In the genomic region with DNA sequence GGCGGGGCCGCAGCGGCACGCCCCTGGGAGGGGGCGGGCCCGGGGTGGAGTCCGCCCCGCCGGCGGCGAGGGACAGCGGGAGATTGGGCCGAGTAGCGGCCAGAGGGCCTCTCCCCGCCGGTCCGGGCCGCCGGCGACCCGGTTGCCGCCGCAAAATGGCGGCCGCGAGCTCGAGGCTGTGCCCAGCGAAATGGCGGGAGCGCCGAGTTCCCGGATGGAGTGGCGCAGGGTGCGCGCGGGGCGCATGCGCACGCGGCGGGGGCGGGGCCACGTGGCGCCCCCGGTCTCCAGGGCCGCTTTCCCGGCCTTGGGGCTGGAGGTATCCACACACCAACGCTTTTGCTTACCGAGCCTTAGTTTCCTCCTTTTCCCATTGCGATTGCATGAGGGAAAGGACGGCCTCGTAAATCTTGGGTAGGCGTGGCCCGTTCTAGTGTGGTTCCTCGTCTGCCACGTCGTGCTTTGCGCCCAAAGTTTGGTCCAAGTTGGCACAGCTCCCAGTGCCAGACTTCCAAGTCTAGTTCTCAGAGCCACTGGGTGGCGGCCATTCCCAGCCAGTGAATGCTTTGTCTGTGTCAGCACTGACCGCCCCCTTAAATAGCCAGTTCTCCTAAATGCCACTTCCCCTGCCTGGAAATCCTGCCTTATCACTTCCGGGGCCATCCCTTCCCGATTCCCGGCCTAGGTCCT, we compare ENCODE assay signal across 1 cellular context.
TF ChIP-seq lines count a peak whose summit lies in the region.

No MANE protein-coding gene starts in this region.

TF ChIP-seq in K562, 482 proteins besides CTCF, POLR2A, EP300 and RAD21 (continued from another document and continues in another):
- no peak for TF ChIP-seq THRAP3 (IDR thresholded peaks at IDR 0.05; ENCODE audit: borderline replicate concordance)
- TF ChIP-seq BHLHE40 (IDR thresholded peaks at IDR 0.05; ENCODE audit: low read length): no peak
- TF ChIP-seq, protein P1, sequence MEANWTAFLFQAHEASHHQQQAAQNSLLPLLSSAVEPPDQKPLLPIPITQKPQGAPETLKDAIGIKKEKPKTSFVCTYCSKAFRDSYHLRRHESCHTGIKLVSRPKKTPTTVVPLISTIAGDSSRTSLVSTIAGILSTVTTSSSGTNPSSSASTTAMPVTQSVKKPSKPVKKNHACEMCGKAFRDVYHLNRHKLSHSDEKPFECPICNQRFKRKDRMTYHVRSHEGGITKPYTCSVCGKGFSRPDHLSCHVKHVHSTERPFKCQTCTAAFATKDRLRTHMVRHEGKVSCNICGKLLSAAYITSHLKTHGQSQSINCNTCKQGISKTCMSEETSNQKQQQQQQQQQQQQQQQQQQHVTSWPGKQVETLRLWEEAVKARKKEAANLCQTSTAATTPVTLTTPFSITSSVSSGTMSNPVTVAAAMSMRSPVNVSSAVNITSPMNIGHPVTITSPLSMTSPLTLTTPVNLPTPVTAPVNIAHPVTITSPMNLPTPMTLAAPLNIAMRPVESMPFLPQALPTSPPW (CRISPR knock-in tag; IDR thresholded peaks at IDR 0.05): peak; percentile 89
- no peak for TF ChIP-seq MAFK (IDR thresholded peaks at IDR 0.05; ENCODE audit: low read length)
- TF ChIP-seq ARHGAP35 (IDR thresholded peaks at IDR 0.05; ENCODE audit: partially characterized antibody): no peak
- TF ChIP-seq, protein P2, sequence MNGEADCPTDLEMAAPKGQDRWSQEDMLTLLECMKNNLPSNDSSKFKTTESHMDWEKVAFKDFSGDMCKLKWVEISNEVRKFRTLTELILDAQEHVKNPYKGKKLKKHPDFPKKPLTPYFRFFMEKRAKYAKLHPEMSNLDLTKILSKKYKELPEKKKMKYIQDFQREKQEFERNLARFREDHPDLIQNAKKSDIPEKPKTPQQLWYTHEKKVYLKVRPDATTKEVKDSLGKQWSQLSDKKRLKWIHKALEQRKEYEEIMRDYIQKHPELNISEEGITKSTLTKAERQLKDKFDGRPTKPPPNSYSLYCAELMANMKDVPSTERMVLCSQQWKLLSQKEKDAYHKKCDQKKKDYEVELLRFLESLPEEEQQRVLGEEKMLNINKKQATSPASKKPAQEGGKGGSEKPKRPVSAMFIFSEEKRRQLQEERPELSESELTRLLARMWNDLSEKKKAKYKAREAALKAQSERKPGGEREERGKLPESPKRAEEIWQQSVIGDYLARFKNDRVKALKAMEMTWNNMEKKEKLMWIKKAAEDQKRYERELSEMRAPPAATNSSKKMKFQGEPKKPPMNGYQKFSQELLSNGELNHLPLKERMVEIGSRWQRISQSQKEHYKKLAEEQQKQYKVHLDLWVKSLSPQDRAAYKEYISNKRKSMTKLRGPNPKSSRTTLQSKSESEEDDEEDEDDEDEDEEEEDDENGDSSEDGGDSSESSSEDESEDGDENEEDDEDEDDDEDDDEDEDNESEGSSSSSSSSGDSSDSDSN (IDR thresholded peaks at IDR 0.05; ENCODE audit: borderline replicate concordance in 1 of 2, low read depth in 2 of 2, low read length in 2 of 2): no peak
- 0 out of 2 replicates have a peak, but pooled peaks have one; percentile 69 for TF ChIP-seq KLF13 (tag; IDR thresholded peaks at IDR 0.05; ENCODE audit: borderline replicate concordance, low read depth)
- no peak for TF ChIP-seq MCM3 (IDR thresholded peaks at IDR 0.05)
- TF ChIP-seq KLF1 (tag; IDR thresholded peaks at IDR 0.05): no peak; the same call in 1 of the 2 replicates
- TF ChIP-seq ZNF354B (CRISPR knock-in tag; IDR thresholded peaks at IDR 0.05): no peak
- TF ChIP-seq ZNF668 (CRISPR knock-in tag; IDR thresholded peaks at IDR 0.05): no peak
- TF ChIP-seq CC2D1A (IDR thresholded peaks at IDR 0.05): no peak
- TF ChIP-seq TAL1 (IDR thresholded peaks at IDR 0.05): no peak
- peak; percentile 60 for TF ChIP-seq HCFC1 (IDR thresholded peaks at IDR 0.05; ENCODE audit: low read depth, low read length)
- no peak; the same call in 1 of the 2 replicates for TF ChIP-seq NR4A1 (CRISPR knock-in tag; IDR thresholded peaks at IDR 0.05)
- peak; percentile 39; the same call in 1 of the 2 replicates for TF ChIP-seq NR4A1 (tag; IDR thresholded peaks at IDR 0.05)
- TF ChIP-seq, protein P3, sequence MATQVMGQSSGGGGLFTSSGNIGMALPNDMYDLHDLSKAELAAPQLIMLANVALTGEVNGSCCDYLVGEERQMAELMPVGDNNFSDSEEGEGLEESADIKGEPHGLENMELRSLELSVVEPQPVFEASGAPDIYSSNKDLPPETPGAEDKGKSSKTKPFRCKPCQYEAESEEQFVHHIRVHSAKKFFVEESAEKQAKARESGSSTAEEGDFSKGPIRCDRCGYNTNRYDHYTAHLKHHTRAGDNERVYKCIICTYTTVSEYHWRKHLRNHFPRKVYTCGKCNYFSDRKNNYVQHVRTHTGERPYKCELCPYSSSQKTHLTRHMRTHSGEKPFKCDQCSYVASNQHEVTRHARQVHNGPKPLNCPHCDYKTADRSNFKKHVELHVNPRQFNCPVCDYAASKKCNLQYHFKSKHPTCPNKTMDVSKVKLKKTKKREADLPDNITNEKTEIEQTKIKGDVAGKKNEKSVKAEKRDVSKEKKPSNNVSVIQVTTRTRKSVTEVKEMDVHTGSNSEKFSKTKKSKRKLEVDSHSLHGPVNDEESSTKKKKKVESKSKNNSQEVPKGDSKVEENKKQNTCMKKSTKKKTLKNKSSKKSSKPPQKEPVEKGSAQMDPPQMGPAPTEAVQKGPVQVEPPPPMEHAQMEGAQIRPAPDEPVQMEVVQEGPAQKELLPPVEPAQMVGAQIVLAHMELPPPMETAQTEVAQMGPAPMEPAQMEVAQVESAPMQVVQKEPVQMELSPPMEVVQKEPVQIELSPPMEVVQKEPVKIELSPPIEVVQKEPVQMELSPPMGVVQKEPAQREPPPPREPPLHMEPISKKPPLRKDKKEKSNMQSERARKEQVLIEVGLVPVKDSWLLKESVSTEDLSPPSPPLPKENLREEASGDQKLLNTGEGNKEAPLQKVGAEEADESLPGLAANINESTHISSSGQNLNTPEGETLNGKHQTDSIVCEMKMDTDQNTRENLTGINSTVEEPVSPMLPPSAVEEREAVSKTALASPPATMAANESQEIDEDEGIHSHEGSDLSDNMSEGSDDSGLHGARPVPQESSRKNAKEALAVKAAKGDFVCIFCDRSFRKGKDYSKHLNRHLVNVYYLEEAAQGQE (CRISPR knock-in tag; IDR thresholded peaks at IDR 0.05; ENCODE audit: low read depth): peak; percentile 82
- no peak for TF ChIP-seq ZNF347 (CRISPR knock-in tag; IDR thresholded peaks at IDR 0.05; ENCODE audit: low read depth)
- no peak for TF ChIP-seq TOE1 (IDR thresholded peaks at IDR 0.05; ENCODE audit: borderline replicate concordance)
- no peak for TF ChIP-seq TOE1 (CRISPR knock-in tag; IDR thresholded peaks at IDR 0.05; ENCODE audit: borderline replicate concordance, low read depth)
- TF ChIP-seq ZFP1 (CRISPR knock-in tag; IDR thresholded peaks at IDR 0.05): no peak
- TF ChIP-seq GATA2 (CRISPR knock-in tag; IDR thresholded peaks at IDR 0.05): no peak
- 0 out of 2 replicates have a peak, but pooled peaks have one; percentile 28 for TF ChIP-seq ETV1 (tag; conservative IDR thresholded peaks at IDR 0.05; ENCODE audit: low read depth)
- TF ChIP-seq, protein P4, sequence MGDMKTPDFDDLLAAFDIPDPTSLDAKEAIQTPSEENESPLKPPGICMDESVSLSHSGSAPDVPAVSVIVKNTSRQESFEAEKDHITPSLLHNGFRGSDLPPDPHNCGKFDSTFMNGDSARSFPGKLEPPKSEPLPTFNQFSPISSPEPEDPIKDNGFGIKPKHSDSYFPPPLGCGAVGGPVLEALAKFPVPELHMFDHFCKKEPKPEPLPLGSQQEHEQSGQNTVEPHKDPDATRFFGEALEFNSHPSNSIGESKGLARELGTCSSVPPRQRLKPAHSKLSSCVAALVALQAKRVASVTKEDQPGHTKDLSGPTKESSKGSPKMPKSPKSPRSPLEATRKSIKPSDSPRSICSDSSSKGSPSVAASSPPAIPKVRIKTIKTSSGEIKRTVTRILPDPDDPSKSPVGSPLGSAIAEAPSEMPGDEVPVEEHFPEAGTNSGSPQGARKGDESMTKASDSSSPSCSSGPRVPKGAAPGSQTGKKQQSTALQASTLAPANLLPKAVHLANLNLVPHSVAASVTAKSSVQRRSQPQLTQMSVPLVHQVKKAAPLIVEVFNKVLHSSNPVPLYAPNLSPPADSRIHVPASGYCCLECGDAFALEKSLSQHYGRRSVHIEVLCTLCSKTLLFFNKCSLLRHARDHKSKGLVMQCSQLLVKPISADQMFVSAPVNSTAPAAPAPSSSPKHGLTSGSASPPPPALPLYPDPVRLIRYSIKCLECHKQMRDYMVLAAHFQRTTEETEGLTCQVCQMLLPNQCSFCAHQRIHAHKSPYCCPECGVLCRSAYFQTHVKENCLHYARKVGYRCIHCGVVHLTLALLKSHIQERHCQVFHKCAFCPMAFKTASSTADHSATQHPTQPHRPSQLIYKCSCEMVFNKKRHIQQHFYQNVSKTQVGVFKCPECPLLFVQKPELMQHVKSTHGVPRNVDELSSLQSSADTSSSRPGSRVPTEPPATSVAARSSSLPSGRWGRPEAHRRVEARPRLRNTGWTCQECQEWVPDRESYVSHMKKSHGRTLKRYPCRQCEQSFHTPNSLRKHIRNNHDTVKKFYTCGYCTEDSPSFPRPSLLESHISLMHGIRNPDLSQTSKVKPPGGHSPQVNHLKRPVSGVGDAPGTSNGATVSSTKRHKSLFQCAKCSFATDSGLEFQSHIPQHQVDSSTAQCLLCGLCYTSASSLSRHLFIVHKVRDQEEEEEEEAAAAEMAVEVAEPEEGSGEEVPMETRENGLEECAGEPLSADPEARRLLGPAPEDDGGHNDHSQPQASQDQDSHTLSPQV (IDR thresholded peaks at IDR 0.05): peak; percentile 87
- TF ChIP-seq ZKSCAN3 (CRISPR knock-in tag; IDR thresholded peaks at IDR 0.05): no peak
- 0 out of 2 replicates have a peak, but pooled peaks have one; percentile 33 for TF ChIP-seq CEBPG (CRISPR knock-in tag; IDR thresholded peaks at IDR 0.05)
- no peak for TF ChIP-seq CEBPG (tag; conservative IDR thresholded peaks at IDR 0.05 in 1 of 2, IDR thresholded peaks at IDR 0.05 in 1 of 2)
- no peak for TF ChIP-seq RBM14 (IDR thresholded peaks at IDR 0.05; ENCODE audit: borderline replicate concordance, insufficient read depth, low read depth, low read length)
- TF ChIP-seq LARP7 (IDR thresholded peaks at IDR 0.05): no peak
- no peak for TF ChIP-seq SMARCB1 (IDR thresholded peaks at IDR 0.05; ENCODE audit: insufficient read length, low read depth)
- peak; percentile 52; the same call in 1 of the 2 replicates for TF ChIP-seq ZNF197 (CRISPR knock-in tag; IDR thresholded peaks at IDR 0.05; ENCODE audit: low read depth)
- 0 out of 2 replicates have a peak, but pooled peaks have one; percentile 14 for TF ChIP-seq MAFF (IDR thresholded peaks at IDR 0.05; ENCODE audit: low read length)
- TF ChIP-seq, protein P5, sequence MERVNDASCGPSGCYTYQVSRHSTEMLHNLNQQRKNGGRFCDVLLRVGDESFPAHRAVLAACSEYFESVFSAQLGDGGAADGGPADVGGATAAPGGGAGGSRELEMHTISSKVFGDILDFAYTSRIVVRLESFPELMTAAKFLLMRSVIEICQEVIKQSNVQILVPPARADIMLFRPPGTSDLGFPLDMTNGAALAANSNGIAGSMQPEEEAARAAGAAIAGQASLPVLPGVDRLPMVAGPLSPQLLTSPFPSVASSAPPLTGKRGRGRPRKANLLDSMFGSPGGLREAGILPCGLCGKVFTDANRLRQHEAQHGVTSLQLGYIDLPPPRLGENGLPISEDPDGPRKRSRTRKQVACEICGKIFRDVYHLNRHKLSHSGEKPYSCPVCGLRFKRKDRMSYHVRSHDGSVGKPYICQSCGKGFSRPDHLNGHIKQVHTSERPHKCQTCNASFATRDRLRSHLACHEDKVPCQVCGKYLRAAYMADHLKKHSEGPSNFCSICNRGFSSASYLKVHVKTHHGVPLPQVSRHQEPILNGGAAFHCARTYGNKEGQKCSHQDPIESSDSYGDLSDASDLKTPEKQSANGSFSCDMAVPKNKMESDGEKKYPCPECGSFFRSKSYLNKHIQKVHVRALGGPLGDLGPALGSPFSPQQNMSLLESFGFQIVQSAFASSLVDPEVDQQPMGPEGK (CRISPR knock-in tag; IDR thresholded peaks at IDR 0.05; ENCODE audit: borderline replicate concordance): no peak
- TF ChIP-seq, protein P6, sequence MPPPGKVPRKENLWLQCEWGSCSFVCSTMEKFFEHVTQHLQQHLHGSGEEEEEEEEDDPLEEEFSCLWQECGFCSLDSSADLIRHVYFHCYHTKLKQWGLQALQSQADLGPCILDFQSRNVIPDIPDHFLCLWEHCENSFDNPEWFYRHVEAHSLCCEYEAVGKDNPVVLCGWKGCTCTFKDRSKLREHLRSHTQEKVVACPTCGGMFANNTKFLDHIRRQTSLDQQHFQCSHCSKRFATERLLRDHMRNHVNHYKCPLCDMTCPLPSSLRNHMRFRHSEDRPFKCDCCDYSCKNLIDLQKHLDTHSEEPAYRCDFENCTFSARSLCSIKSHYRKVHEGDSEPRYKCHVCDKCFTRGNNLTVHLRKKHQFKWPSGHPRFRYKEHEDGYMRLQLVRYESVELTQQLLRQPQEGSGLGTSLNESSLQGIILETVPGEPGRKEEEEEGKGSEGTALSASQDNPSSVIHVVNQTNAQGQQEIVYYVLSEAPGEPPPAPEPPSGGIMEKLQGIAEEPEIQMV (tag; conservative IDR thresholded peaks at IDR 0.05; ENCODE audit: low read depth): no peak
- no peak for TF ChIP-seq KLF6 (CRISPR knock-in tag; IDR thresholded peaks at IDR 0.05; ENCODE audit: borderline replicate concordance)
- TF ChIP-seq ZNF717 (CRISPR knock-in tag; IDR thresholded peaks at IDR 0.05): no peak
- TF ChIP-seq ZFP36 (IDR thresholded peaks at IDR 0.05; ENCODE audit: low read depth, low read length, partially characterized antibody): no peak
- TF ChIP-seq ZFX (CRISPR knock-in tag; IDR thresholded peaks at IDR 0.05): peak; percentile 48
- no peak for TF ChIP-seq ZNF324 (CRISPR knock-in tag; IDR thresholded peaks at IDR 0.05)
- peak; percentile 97 to 98 for TF ChIP-seq NRF1 (conservative IDR thresholded peaks at IDR 0.05 in 1 of 2, IDR thresholded peaks at IDR 0.05 in 1 of 2)
- TF ChIP-seq, protein P7, sequence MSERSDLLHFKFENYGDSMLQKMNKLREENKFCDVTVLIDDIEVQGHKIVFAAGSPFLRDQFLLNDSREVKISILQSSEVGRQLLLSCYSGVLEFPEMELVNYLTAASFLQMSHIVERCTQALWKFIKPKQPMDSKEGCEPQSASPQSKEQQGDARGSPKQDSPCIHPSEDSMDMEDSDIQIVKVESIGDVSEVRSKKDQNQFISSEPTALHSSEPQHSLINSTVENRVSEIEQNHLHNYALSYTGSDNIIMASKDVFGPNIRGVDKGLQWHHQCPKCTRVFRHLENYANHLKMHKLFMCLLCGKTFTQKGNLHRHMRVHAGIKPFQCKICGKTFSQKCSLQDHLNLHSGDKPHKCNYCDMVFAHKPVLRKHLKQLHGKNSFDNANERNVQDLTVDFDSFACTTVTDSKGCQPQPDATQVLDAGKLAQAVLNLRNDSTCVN (CRISPR knock-in tag; IDR thresholded peaks at IDR 0.05): no peak
- TF ChIP-seq HDAC6 (IDR thresholded peaks at IDR 0.05; ENCODE audit: low read depth, low read length): no peak
- peak; percentile 20; the same call in 1 of the 2 replicates for TF ChIP-seq JUN (IDR thresholded peaks at IDR 0.05; ENCODE audit: borderline replicate concordance, low read depth, low read length)
- TF ChIP-seq JUN (CRISPR knock-in tag; IDR thresholded peaks at IDR 0.05; ENCODE audit: borderline replicate concordance): no peak
- TF ChIP-seq SAFB2 (IDR thresholded peaks at IDR 0.05; ENCODE audit: borderline replicate concordance, low read depth, low read length, severe bottlenecking): no peak
- TF ChIP-seq, protein P8, sequence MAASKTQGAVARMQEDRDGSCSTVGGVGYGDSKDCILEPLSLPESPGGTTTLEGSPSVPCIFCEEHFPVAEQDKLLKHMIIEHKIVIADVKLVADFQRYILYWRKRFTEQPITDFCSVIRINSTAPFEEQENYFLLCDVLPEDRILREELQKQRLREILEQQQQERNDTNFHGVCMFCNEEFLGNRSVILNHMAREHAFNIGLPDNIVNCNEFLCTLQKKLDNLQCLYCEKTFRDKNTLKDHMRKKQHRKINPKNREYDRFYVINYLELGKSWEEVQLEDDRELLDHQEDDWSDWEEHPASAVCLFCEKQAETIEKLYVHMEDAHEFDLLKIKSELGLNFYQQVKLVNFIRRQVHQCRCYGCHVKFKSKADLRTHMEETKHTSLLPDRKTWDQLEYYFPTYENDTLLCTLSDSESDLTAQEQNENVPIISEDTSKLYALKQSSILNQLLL (CRISPR knock-in tag; IDR thresholded peaks at IDR 0.05; ENCODE audit: borderline replicate concordance): no peak
